8 cellular contexts compared by ENCODE assay signal in genomic region chr9:99221623-99222415, GRCh38. TPM values are rescaled to one million over a fixed set of nuclear protein-coding genes. Genes with fewer than 3 reads are reported as not detected.
A peak's percentile ranks its signal among the peaks of the same experiment; 100 is the strongest.
DNase-seq lines count a peak whose midpoint lies in the region; ATAC-seq and TF ChIP-seq lines count a peak whose summit lies in the region.

ALG2 (minus strand) TSS chr9:99221942; CDS start chr9:99221894, 48 bp downstream.
SEC61B (plus strand) TSS chr9:99222282; CDS start chr9:99222364, 82 bp downstream.

- intact Hi-C loops in Right ventricle myocardium inferior (cut with DNase I) = loop anchor here (2.0 to 10.0 kb wide), 2 partner anchors 37 to 683 kb away; partner anchors contain the start of gene STX17
- intact Hi-C loops in ovary (cut with DNase I) = no loop called here
- intact Hi-C loops in thyroid gland (cut with DNase I) = no loop called here

- WGBS in ovary, 3 donors = 0 to 1% (median 0%) methylated on average over 37 to 69 of the region's 69 CpGs
- WGBS in thyroid gland, 2 donors = 0% methylated on average over 20 to 36 of the region's 69 CpGs

- H3K4me3 ChIP-seq in SU-DHL-6 (ENCODE audit: insufficient read depth, low read length, poor library complexity, severe bottlenecking) (peak within 1 kb of the TSS; percentile 96), ovary (peak within 1 kb of the TSS; percentile 98), thyroid gland (replicated peaks in 1 of 3) (peak within 1 kb of the TSS; percentile 71 to 98 (median 94))

- no peaks in the 10 kb centered on the region for H3K9me2 ChIP-seq in SU-DHL-6 (replicated peaks; ENCODE audit: insufficient read depth, low read length)

- peak within 1 kb of the TSS; percentile 32 for H2AFZ ChIP-seq in SU-DHL-6 (ENCODE audit: low read depth, low read length, severe bottlenecking)

- ATAC-seq in HG02678 (IDR thresholded peaks at IDR 0.05; ENCODE audit: unreplicated experiment) (peak; percentile 93), Right ventricle myocardium inferior (peak; percentile 99)

- peak; percentile 48 for TF ChIP-seq EP300 in ovary (IDR thresholded peaks at IDR 0.05)

- H3K4me2 ChIP-seq in SU-DHL-6 (ENCODE audit: low read depth, low read length, poor library complexity, severe bottlenecking) = peak within 1 kb of the TSS; percentile 90

- H3K36me3 ChIP-seq in SU-DHL-6 (ENCODE audit: low read length) (peaks cover 46% of the 10 kb centered on the region), ovary (no peaks in the 10 kb centered on the region), thyroid gland (peaks cover 0 to 7% of the 10 kb centered on the region in 2 donors)

- peaks cover 9% of the 10 kb centered on the region for H3K4me1 ChIP-seq in ovary (ENCODE audit: insufficient read depth)
- peaks cover 34 to 42% of the 10 kb centered on the region in 2 donors for H3K4me1 ChIP-seq in thyroid gland

- H3K9ac ChIP-seq in SU-DHL-6 (ENCODE audit: low read length) = peak within 1 kb of the TSS; percentile 90

- peaks cover 21% of the 10 kb centered on the region for H4K20me1 ChIP-seq in SU-DHL-6 (ENCODE audit: low read depth, low read length)

- H3K27me3 ChIP-seq in SU-DHL-6 (ENCODE audit: low read length) (no peaks in the 10 kb centered on the region), ovary (no peaks in the 10 kb centered on the region), thyroid gland (no peaks in the 10 kb centered on the region)

- H3K9me3 ChIP-seq in SU-DHL-6 (ENCODE audit: insufficient read depth, low read length) (no peaks in the 10 kb centered on the region), ovary (no peaks in the 10 kb centered on the region), thyroid gland (no peaks in the 10 kb centered on the region)

- H3F3A ChIP-seq in SU-DHL-6 (ENCODE audit: insufficient read depth) = peaks cover 19% of the 10 kb centered on the region; the same call in 1 of the 2 replicates

- peaks cover 99% of the 10 kb centered on the region for H3K79me2 ChIP-seq in SU-DHL-6 (ENCODE audit: insufficient read depth, low read length)

- DNase-seq in NCI-H128 (lab: John Stamatoyannopoulos, UW; ENCODE audit: unreplicated experiment) = peak; percentile 94
- DNase-seq in activated naive CD8-positive, alpha-beta T cell treated with anti-CD3 and anti-CD28 coated beads, Interleukin-2, amount 50 U/mL, for 16 hours (ENCODE audit: low read depth, low spot score) = peak; percentile 90
- DNase-seq in Right ventricle myocardium inferior (ENCODE audit: missing footprints) = peak; percentile 97
- peak; percentile 94 to 96 (median 95) for DNase-seq in ovary
- DNase-seq in thyroid gland = peak; percentile 94 to 96

- TF ChIP-seq POLR2A in GM10847 (IDR thresholded peaks at IDR 0.05; ENCODE audit: extremely low read depth, insufficient read length) (peak; percentile 92), ovary (IDR thresholded peaks at IDR 0.05) (peak; percentile 69), thyroid gland (IDR thresholded peaks at IDR 0.05) (peak in 1 of 2 donors; percentile 88)

- TF ChIP-seq CTCF in SU-DHL-6 (IDR thresholded peaks at IDR 0.05; ENCODE audit: insufficient read depth, low read length, poor library complexity, severe bottlenecking) (no peak), ovary (IDR thresholded peaks at IDR 0.05) (peak in 2 of 3 donors; percentile 3 to 48), thyroid gland (IDR thresholded peaks at IDR 0.05) (peak in 1 of 6 experiments; percentile 23)

- H3K27ac ChIP-seq in SU-DHL-6 (ENCODE audit: low read depth, low read length) (peak within 1 kb of the TSS; percentile 85), ovary (peak within 1 kb of the TSS; percentile 67 to 95), thyroid gland (peak within 1 kb of the TSS; percentile 69 to 97 (median 76))

RNA-seq across cellular contexts. Expression of gene ALG2, which starts in this region (rescaled TPM):
- 13.7 TPM for total RNA-seq in Right ventricle myocardium inferior
- 10 to 100 TPM; 28.6 to 45.8 (median 37.3) TPM for total RNA-seq in ovary
- polyA plus RNA-seq in ovary = 10 to 100 TPM; 21.8 to 60.1 TPM
- 10 to 100 TPM; 45.0 to 63.9 (median 58.2) TPM for total RNA-seq in thyroid gland

RNA-seq across cellular contexts. Expression of gene SEC61B, which starts in this region (rescaled TPM):
- total RNA-seq in Right ventricle myocardium inferior (49.6 TPM), ovary (100 to 1,000 TPM in 5 of 7 donors, 10 to 100 TPM in 2; 80.1 to 147 (median 130) TPM), thyroid gland (100 to 1,000 TPM in 3 of 4 donors, 10 to 100 TPM in 1; 88.3 to 203 (median 130) TPM)
- 100 to 1,000 TPM; 121 to 196 TPM for polyA plus RNA-seq in ovary

Comparison
In these comparisons a context has a peak if more than half of its experiments do, and no peak if none do; other contexts are left out.
1. Peak in every context shown above with its lines: DNase-seq, ATAC-seq, H3K4me3 ChIP-seq and H3K27ac ChIP-seq.